Comparison of ENCODE assay signal across 28 cellular contexts in genomic region chr16:56775162-56775561, GRCh38.
"Had no signal": no experiment of that assay in that cellular context is flagged by ENCODE, and none has a peak within 500 bp of the region (broad histone marks: within the 10 kb centered on the region; RNA-seq: fewer than 3 reads in every experiment).

No MANE protein-coding gene starts in this region.

- H3K27ac Mint-ChIP-seq: effector memory CD8-positive, alpha-beta T cell; mesothelial cell of epicardium; naive thymus-derived CD4-positive, alpha-beta T cell; stimulated activated naive B cell treated with anti-CD40 and anti-IgM and Interleukin-4, amounts not matched to agents 10 μg/mL and 1 μg/mL and 100 μg/mL, for 72 hours; stimulated activated naive CD8-positive, alpha-beta T cell treated with anti-CD3 and anti-CD28 coated beads, Interleukin-15, Interleukin-2, amounts not matched to agents 100 ng/mL and 50 ng/mL, for 24 hours had no signal

- ATAC-seq: effector memory CD8-positive, alpha-beta T cell; heart right ventricle; left cardiac atrium; left lung; naive thymus-derived CD4-positive, alpha-beta T cell; stimulated activated naive B cell treated with anti-CD40 and anti-IgM and Interleukin-4, amounts not matched to agents 10 μg/mL and 1 μg/mL and 100 μg/mL, for 72 hours had no signal

- FAIRE-seq: endometrium, islet of Langerhans, urothelium cell line had no signal

- H3K27me3 ChIP-seq: esophagus squamous epithelium, heart right ventricle, left lung, right atrium auricular region, sigmoid colon, tibial nerve, upper lobe of left lung had no signal

- DNase-seq: cortex of kidney; effector memory CD8-positive, alpha-beta T cell; erythroblast; esophagus squamous epithelium; foreskin melanocyte; glutamatergic neuron; heart right ventricle; hippocampal formation; left cardiac atrium; left lung; mesenchymal stem cell; naive thymus-derived CD4-positive, alpha-beta T cell; nucleus accumbens; sigmoid colon; stimulated activated CD4-positive, alpha-beta T cell treated with anti-CD3 and anti-CD28 coated beads, Interleukin-2, amount 100 ng/mL, for 24 hours; stimulated activated CD4-positive, alpha-beta T cell treated with anti-CD3 and anti-CD28 coated beads, Interleukin-4, amount 100 ng/mL, for 4 hours; stimulated activated naive B cell treated with anti-CD40 and anti-IgM and Interleukin-4, amounts not matched to agents 10 μg/mL and 1 μg/mL and 100 μg/mL, for 72 hours; upper lobe of left lung had no signal

- H3K4me3 ChIP-seq: esophagus squamous epithelium, heart right ventricle, left lung, prostate gland, right atrium auricular region, sigmoid colon, thoracic aorta, tibial nerve, upper lobe of left lung had no signal

- H3K36me3 ChIP-seq: esophagus squamous epithelium, heart right ventricle, left lung, prostate gland, right atrium auricular region, sigmoid colon, thoracic aorta, tibial nerve, upper lobe of left lung had no signal

- H3K36me3 Mint-ChIP-seq: mesothelial cell of epicardium had no signal

- H3K9me3 ChIP-seq: esophagus squamous epithelium, heart right ventricle, left lung, prostate gland, right atrium auricular region, sigmoid colon, thoracic aorta, tibial nerve, upper lobe of left lung had no signal

- H3K4me3 Mint-ChIP-seq: effector memory CD8-positive, alpha-beta T cell; mesothelial cell of epicardium; naive thymus-derived CD4-positive, alpha-beta T cell; nephron; stimulated activated naive B cell treated with anti-CD40 and anti-IgM and Interleukin-4, amounts not matched to agents 10 μg/mL and 1 μg/mL and 100 μg/mL, for 72 hours; stimulated activated naive CD8-positive, alpha-beta T cell treated with anti-CD3 and anti-CD28 coated beads, Interleukin-15, Interleukin-2, amounts not matched to agents 100 ng/mL and 50 ng/mL, for 24 hours had no signal

- H3K9me3 Mint-ChIP-seq: effector memory CD8-positive, alpha-beta T cell; mesothelial cell of epicardium; naive thymus-derived CD4-positive, alpha-beta T cell; nephron; stimulated activated naive B cell treated with anti-CD40 and anti-IgM and Interleukin-4, amounts not matched to agents 10 μg/mL and 1 μg/mL and 100 μg/mL, for 72 hours; stimulated activated naive CD8-positive, alpha-beta T cell treated with anti-CD3 and anti-CD28 coated beads, Interleukin-15, Interleukin-2, amounts not matched to agents 100 ng/mL and 50 ng/mL, for 24 hours had no signal

- H3K27me3 Mint-ChIP-seq: effector memory CD8-positive, alpha-beta T cell; naive thymus-derived CD4-positive, alpha-beta T cell; stimulated activated naive B cell treated with anti-CD40 and anti-IgM and Interleukin-4, amounts not matched to agents 10 μg/mL and 1 μg/mL and 100 μg/mL, for 72 hours; stimulated activated naive CD8-positive, alpha-beta T cell treated with anti-CD3 and anti-CD28 coated beads, Interleukin-15, Interleukin-2, amounts not matched to agents 100 ng/mL and 50 ng/mL, for 24 hours had no signal

- H3K27ac ChIP-seq: heart right ventricle, left lung, right atrium auricular region, sigmoid colon, thoracic aorta, tibial nerve, upper lobe of left lung had no signal
